ENCODE assay signal across 7 cellular contexts in genomic region chr2:46650556-46651001, GRCh38. TPM values are rescaled to one million over a fixed set of nuclear protein-coding genes. Genes with fewer than 3 reads are reported as not detected.
DNase-seq lines count a peak whose midpoint lies in the region; ATAC-seq, FAIRE-seq and TF ChIP-seq lines count a peak whose summit lies in the region.

No MANE protein-coding gene starts in this region.

- H3K27ac ChIP-seq in prostate gland = no peak overlapping the region

- no peaks in the 10 kb centered on the region for H3K27me3 ChIP-seq in prostate gland (replicated peaks; ENCODE audit: insufficient read depth)

- 3% methylated on average over 5 of the region's 5 CpGs for WGBS in prostate gland

- ATAC-seq in GM18909 (IDR thresholded peaks at IDR 0.05; ENCODE audit: poor library complexity, unreplicated experiment) = no peak

- FAIRE-seq in GM12891 (lab: Jason Lieb, UNC) = peak; percentile 85

- H3K36me3 ChIP-seq in prostate gland = no peaks in the 10 kb centered on the region

- DNase-seq in GM12891 (ENCODE audit: insufficient read length, low spot score) (peak; percentile 32), NCI-H128 (lab: John Stamatoyannopoulos, UW; ENCODE audit: unreplicated experiment) (peak; percentile 57), SK-MEL-5 (ENCODE audit: low read depth, low spot score) (peak; percentile 90), glutamatergic neuron (peak; percentile 66), prostate gland (ENCODE audit: low spot score) (peak; percentile 84)
- DNase-seq in activated naive CD4-positive, alpha-beta T cell treated with Interleukin-2 at 50 U/mL for 16 hours = peak; percentile 61

- H3K4me1 Mint-ChIP-seq in glutamatergic neuron (ENCODE audit: low read depth, unreplicated experiment) = peaks cover 15% of the 10 kb centered on the region

- no peak overlapping the region for H3K4me3 Mint-ChIP-seq in glutamatergic neuron (ENCODE audit: unreplicated experiment)

- TF ChIP-seq CTCF in glutamatergic neuron (IDR thresholded peaks at IDR 0.05; ENCODE audit: partially characterized antibody, unreplicated experiment) = peak; percentile 95
- peak; percentile 93 to 98 (median 95) for TF ChIP-seq CTCF in prostate gland (IDR thresholded peaks at IDR 0.05)

- H3K27ac Mint-ChIP-seq in glutamatergic neuron (ENCODE audit: unreplicated experiment) = no peak overlapping the region

- H3K27me3 Mint-ChIP-seq in glutamatergic neuron (ENCODE audit: unreplicated experiment) = peaks cover 4% of the 10 kb centered on the region

- in situ Hi-C loops in SK-MEL-5 (cut with HindIII; ENCODE audit: low pct_unique_long_range_greater_than_20kb, low sequenced_read_pairs) = loop anchor here (25.0 kb wide), 1 partner anchor 212 kb away; no protein-coding TSS in a partner anchor

- no peaks in the 10 kb centered on the region for H3K36me3 Mint-ChIP-seq in glutamatergic neuron (ENCODE audit: unreplicated experiment)

- H3K4me1 ChIP-seq in prostate gland (replicated peaks) = no peaks in the 10 kb centered on the region

- TF ChIP-seq POLR2A in GM12891 (IDR thresholded peaks at IDR 0.05; ENCODE audit: low read depth, low read length) (no peak), prostate gland (IDR thresholded peaks at IDR 0.05) (no peak)

- H3K9me3 Mint-ChIP-seq in glutamatergic neuron (ENCODE audit: unreplicated experiment) = no peaks in the 10 kb centered on the region

- no peak overlapping the region for H3K4me3 ChIP-seq in prostate gland

- H3K9me3 ChIP-seq in prostate gland = no peaks in the 10 kb centered on the region

- intact Hi-C loops in prostate gland (cut with DNase I) = loop anchor here (5.0 kb wide), 1 partner anchor 62 kb away; no protein-coding TSS in a partner anchor

TF ChIP-seq in GM12891, 5 proteins besides CTCF, POLR2A, EP300 and RAD21:
- no peak for TF ChIP-seq POLR2AphosphoS5 (IDR thresholded peaks at IDR 0.05; ENCODE audit: low read depth, low read length)
- no peak for TF ChIP-seq PAX5 (IDR thresholded peaks at IDR 0.05; ENCODE audit: insufficient read depth, low read length, severe bottlenecking)
- no peak for TF ChIP-seq SPI1 (IDR thresholded peaks at IDR 0.05; ENCODE audit: low read depth, low read length)
- no peak for TF ChIP-seq POU2F2 (IDR thresholded peaks at IDR 0.05; ENCODE audit: low read depth, low read length)
- TF ChIP-seq TAF1 (IDR thresholded peaks at IDR 0.05; ENCODE audit: low read depth, low read length) = no peak

RNA-seq across cellular contexts. Expression of gene CRIPT, which starts 33.6 kb away (rescaled TPM):
- 7.4 TPM for polyA plus RNA-seq in GM12891 (2012; ENCODE audit: low read depth, missing spikeins)
- total RNA-seq in SK-MEL-5 (2014; rRNA removed; shearing (Covaris generic)) = 29.6 and 32.3 TPM in 2 replicates
- 17.3 and 18.8 TPM in 2 replicates for polyA plus RNA-seq in SK-MEL-5 (2015; cell fraction: cytosol; rRNA removed)
- polyA plus RNA-seq in SK-MEL-5 (2015; cell fraction: nucleus; rRNA removed) = 7.6 and 8.4 TPM in 2 replicates
- 34.6 TPM for total RNA-seq in glutamatergic neuron (ENCODE audit: unreplicated experiment)
- 10 to 100 TPM; 16.9 to 18.6 TPM for total RNA-seq in prostate gland

RNA-seq across cellular contexts. Expression of gene PIGF, which starts 33.7 kb away (rescaled TPM):
- 16.8 TPM for polyA plus RNA-seq in GM12891 (2012; ENCODE audit: low read depth, missing spikeins)
- total RNA-seq in SK-MEL-5 (2014; rRNA removed; shearing (Covaris generic)) = 40.1 and 42.3 TPM in 2 replicates
- 30.1 and 33.7 TPM in 2 replicates for polyA plus RNA-seq in SK-MEL-5 (2015; cell fraction: cytosol; rRNA removed)
- polyA plus RNA-seq in SK-MEL-5 (2015; cell fraction: nucleus; rRNA removed) = 72.1 and 78.4 TPM in 2 replicates
- total RNA-seq in glutamatergic neuron (ENCODE audit: unreplicated experiment) (41.9 TPM), prostate gland (10 to 100 TPM; 21.9 to 26.6 TPM)

RNA-seq across cellular contexts. Expression of gene SOCS5, which starts 48.5 kb away (rescaled TPM):
- 3.1 TPM for polyA plus RNA-seq in GM12891 (2012; ENCODE audit: low read depth, missing spikeins)
- total RNA-seq in SK-MEL-5 (2014; rRNA removed; shearing (Covaris generic)) = 14.2 and 15.3 TPM in 2 replicates
- polyA plus RNA-seq in SK-MEL-5 (2015; cell fraction: cytosol; rRNA removed) = 8.9 and 13.3 TPM in 2 replicates
- 12.0 and 14.3 TPM in 2 replicates for polyA plus RNA-seq in SK-MEL-5 (2015; cell fraction: nucleus; rRNA removed)
- total RNA-seq in glutamatergic neuron (ENCODE audit: unreplicated experiment) (8.5 TPM), prostate gland (10 to 100 TPM; 18.8 to 30.0 TPM)

Comparison
In these comparisons a context has a peak if more than half of its experiments do, and no peak if none do; other contexts are left out.
1. DNase-seq: peak in every context shown above with its lines; median percentile 90 in SK-MEL-5; 84 in prostate gland; 66 in glutamatergic neuron; 61 in activated naive CD4-positive, alpha-beta T cell treated with Interleukin-2 at 50 U/mL for 16 hours; 57 in NCI-H128; 32 in GM12891.